1 cellular context compared by ENCODE assay signal in the genomic region with DNA sequence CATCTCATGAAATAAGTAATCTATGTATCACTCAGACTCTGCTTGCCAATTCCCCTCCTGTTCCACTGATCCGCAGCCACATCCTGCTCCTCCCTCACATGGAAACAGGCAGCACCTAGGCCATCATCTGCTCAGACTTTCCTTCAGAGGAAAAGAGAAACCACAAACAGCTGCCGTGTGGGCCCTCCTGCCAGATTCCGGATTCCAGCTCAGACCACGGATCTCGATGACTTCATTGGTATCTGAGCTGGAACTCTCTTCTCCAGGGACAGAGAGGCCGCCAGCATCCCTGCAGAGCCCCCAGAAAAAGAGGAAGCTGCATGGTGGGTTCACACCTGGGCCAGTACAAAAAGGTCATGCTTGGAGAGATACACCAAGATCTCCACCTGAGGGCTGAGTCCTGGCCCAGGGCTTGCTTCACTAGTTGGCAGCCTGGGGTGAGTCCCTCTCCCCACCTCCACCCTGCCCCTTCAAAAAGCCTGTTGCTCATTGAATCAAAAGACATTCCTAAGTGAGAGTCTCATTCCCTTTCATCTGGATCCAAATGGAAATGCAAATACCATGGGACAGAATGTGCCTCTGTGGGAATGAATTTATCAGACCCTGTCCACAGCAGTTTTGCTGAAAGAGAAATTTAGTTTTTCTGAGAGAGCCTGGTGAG.
TF ChIP-seq lines count a peak whose summit lies in the region.

No MANE protein-coding gene starts in this region.

TF ChIP-seq in K562, 482 proteins besides CTCF, POLR2A, EP300 and RAD21 (continues in another document):
- TF ChIP-seq CXXC5 (CRISPR knock-in tag; IDR thresholded peaks at IDR 0.05) (0 out of 2 replicates have a peak, but pooled peaks have one; percentile 38), ZKSCAN1 (IDR thresholded peaks at IDR 0.05; ENCODE audit: low read depth, low read length) (no peak), SPI1 (IDR thresholded peaks at IDR 0.05; ENCODE audit: borderline replicate concordance, low read depth, low read length) (peak; percentile 55; the same call in 1 of the 2 replicates), SAFB (IDR thresholded peaks at IDR 0.05; ENCODE audit: borderline replicate concordance, low read depth, low read length) (no peak), ZNF143 (CRISPR knock-in tag; IDR thresholded peaks at IDR 0.05) (no peak), TEAD4 (IDR thresholded peaks at IDR 0.05; ENCODE audit: low read length) (peak; percentile 77; the same call in 1 of the 2 replicates), TEAD4 (CRISPR knock-in tag; IDR thresholded peaks at IDR 0.05; ENCODE audit: borderline replicate concordance) (no peak), SP1 (CRISPR knock-in tag; IDR thresholded peaks at IDR 0.05) (no peak), KLF6 (CRISPR knock-in tag; IDR thresholded peaks at IDR 0.05; ENCODE audit: borderline replicate concordance) (no peak), POLR2B (IDR thresholded peaks at IDR 0.05; ENCODE audit: low read depth, partially characterized antibody) (no peak), ESRRA (IDR thresholded peaks at IDR 0.05; ENCODE audit: borderline replicate concordance, low read depth) (peak; percentile 45; the same call in 1 of the 2 replicates), DEAF1 (CRISPR knock-in tag; IDR thresholded peaks at IDR 0.05) (no peak), ARID1B (IDR thresholded peaks at IDR 0.05) (peak; percentile 47; the same call in 1 of the 2 replicates), YBX1 (IDR thresholded peaks at IDR 0.05) (no peak), CBX3 (IDR thresholded peaks at IDR 0.05; ENCODE audit: borderline replicate concordance in 1 of 2, low read length in 2 of 2) (no peak), SRSF1 (IDR thresholded peaks at IDR 0.05; ENCODE audit: low read depth, low read length) (no peak), SMAD4 (CRISPR knock-in tag; conservative IDR thresholded peaks at IDR 0.05) (0 out of 2 replicates have a peak, but pooled peaks have one; percentile 42), NFIC (IDR thresholded peaks at IDR 0.05) (no peak), NFE2 (IDR thresholded peaks at IDR 0.05; ENCODE audit: low read depth) (no peak), SMC3 (conservative IDR thresholded peaks at IDR 0.05; ENCODE audit: insufficient read depth, low read depth, low read length) (no peak), ZNF764 (CRISPR knock-in tag; IDR thresholded peaks at IDR 0.05; ENCODE audit: low read depth) (no peak), NR4A1 (CRISPR knock-in tag; IDR thresholded peaks at IDR 0.05) (no peak), NR4A1 (tag; IDR thresholded peaks at IDR 0.05) (no peak), BACH1 (tag; IDR thresholded peaks at IDR 0.05) (no peak), PRMT5 (CRISPR knock-in tag; IDR thresholded peaks at IDR 0.05) (no peak), CCNT2 (IDR thresholded peaks at IDR 0.05; ENCODE audit: borderline replicate concordance, extremely low read depth, insufficient read length, low read depth, low read length) (no peak), ATF7 (IDR thresholded peaks at IDR 0.05) (peak; percentile 83), ZNF318 (IDR thresholded peaks at IDR 0.05; ENCODE audit: borderline replicate concordance in 1 of 2, low read depth in 1 of 2) (peak in 1 of 2 experiments; percentile 85; a peak in 2 of 4 replicates), BDP1 (IDR thresholded peaks at IDR 0.05; ENCODE audit: insufficient read depth, insufficient read length) (no peak), MLLT1 (IDR thresholded peaks at IDR 0.05) (peak in 1 of 2 experiments; percentile 73; a peak in 1 of 4 replicates), DACH1 (IDR thresholded peaks at IDR 0.05; ENCODE audit: partially characterized antibody) (no peak), ZNF146 (CRISPR knock-in tag; IDR thresholded peaks at IDR 0.05; ENCODE audit: unreplicated experiment) (no peak), MYC (IDR thresholded peaks at IDR 0.05; ENCODE audit: low read depth, low read length) (no peak), MYC (CRISPR knock-in tag; IDR thresholded peaks at IDR 0.05; ENCODE audit: borderline replicate concordance, low read depth) (no peak)
- TF ChIP-seq, protein P1, sequence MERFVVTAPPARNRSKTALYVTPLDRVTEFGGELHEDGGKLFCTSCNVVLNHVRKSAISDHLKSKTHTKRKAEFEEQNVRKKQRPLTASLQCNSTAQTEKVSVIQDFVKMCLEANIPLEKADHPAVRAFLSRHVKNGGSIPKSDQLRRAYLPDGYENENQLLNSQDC (CRISPR knock-in tag; IDR thresholded peaks at IDR 0.05), result no peak
- TF ChIP-seq, protein P2, sequence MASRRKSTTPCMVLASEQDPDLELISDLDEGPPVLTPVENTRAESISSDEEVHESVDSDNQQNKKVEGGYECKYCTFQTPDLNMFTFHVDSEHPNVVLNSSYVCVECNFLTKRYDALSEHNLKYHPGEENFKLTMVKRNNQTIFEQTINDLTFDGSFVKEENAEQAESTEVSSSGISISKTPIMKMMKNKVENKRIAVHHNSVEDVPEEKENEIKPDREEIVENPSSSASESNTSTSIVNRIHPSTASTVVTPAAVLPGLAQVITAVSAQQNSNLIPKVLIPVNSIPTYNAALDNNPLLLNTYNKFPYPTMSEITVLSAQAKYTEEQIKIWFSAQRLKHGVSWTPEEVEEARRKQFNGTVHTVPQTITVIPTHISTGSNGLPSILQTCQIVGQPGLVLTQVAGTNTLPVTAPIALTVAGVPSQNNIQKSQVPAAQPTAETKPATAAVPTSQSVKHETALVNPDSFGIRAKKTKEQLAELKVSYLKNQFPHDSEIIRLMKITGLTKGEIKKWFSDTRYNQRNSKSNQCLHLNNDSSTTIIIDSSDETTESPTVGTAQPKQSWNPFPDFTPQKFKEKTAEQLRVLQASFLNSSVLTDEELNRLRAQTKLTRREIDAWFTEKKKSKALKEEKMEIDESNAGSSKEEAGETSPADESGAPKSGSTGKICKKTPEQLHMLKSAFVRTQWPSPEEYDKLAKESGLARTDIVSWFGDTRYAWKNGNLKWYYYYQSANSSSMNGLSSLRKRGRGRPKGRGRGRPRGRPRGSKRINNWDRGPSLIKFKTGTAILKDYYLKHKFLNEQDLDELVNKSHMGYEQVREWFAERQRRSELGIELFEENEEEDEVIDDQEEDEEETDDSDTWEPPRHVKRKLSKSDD (conservative IDR thresholded peaks at IDR 0.05; ENCODE audit: low read length), result no peak
- TF ChIP-seq, protein P3, sequence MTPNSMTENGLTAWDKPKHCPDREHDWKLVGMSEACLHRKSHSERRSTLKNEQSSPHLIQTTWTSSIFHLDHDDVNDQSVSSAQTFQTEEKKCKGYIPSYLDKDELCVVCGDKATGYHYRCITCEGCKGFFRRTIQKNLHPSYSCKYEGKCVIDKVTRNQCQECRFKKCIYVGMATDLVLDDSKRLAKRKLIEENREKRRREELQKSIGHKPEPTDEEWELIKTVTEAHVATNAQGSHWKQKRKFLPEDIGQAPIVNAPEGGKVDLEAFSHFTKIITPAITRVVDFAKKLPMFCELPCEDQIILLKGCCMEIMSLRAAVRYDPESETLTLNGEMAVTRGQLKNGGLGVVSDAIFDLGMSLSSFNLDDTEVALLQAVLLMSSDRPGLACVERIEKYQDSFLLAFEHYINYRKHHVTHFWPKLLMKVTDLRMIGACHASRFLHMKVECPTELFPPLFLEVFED (CRISPR knock-in tag; conservative IDR thresholded peaks at IDR 0.05), result no peak
- TF ChIP-seq, protein P4, sequence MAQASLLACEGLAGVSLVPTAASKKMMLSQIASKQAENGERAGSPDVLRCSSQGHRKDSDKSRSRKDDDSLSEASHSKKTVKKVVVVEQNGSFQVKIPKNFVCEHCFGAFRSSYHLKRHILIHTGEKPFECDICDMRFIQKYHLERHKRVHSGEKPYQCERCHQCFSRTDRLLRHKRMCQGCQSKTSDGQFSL (CRISPR knock-in tag; IDR thresholded peaks at IDR 0.05), result no peak
- TF ChIP-seq, protein P4 (tag; IDR thresholded peaks at IDR 0.05), result no peak
- TF ChIP-seq, protein P5, sequence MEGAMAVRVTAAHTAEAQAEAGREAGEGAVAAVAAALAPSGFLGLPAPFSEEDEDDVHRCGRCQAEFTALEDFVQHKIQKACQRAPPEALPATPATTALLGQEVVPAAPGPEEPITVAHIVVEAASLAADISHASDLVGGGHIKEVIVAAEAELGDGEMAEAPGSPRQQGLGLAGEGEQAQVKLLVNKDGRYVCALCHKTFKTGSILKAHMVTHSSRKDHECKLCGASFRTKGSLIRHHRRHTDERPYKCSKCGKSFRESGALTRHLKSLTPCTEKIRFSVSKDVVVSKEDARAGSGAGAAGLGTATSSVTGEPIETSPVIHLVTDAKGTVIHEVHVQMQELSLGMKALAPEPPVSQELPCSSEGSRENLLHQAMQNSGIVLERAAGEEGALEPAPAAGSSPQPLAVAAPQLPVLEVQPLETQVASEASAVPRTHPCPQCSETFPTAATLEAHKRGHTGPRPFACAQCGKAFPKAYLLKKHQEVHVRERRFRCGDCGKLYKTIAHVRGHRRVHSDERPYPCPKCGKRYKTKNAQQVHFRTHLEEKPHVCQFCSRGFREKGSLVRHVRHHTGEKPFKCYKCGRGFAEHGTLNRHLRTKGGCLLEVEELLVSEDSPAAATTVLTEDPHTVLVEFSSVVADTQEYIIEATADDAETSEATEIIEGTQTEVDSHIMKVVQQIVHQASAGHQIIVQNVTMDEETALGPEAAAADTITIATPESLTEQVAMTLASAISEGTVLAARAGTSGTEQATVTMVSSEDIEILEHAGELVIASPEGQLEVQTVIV (CRISPR knock-in tag; IDR thresholded peaks at IDR 0.05; ENCODE audit: borderline replicate concordance), result no peak
